8 cellular contexts compared by ENCODE assay signal in genomic region chr15:44289352-44289790, GRCh38. TPM values are rescaled to one million over a fixed set of nuclear protein-coding genes. Genes with fewer than 3 reads are reported as not detected.
DNase-seq lines count a peak whose midpoint lies in the region; ATAC-seq and TF ChIP-seq lines count a peak whose summit lies in the region.

No MANE protein-coding gene starts in this region.

- CTCF ChIA-PET in activated naive CD4-positive, alpha-beta T cell treated with anti-CD3 and anti-CD28 coated beads, Interleukin-2, amount 10 ng/mL, durations not matched to agents 7 days and 5 days (lab: Charles Lee) = interaction anchor here (0.7 to 2.2 kb wide), 5 partner anchors 9 to 256 kb away, joined by 3 to 9 read pairs (median 4); partner anchors contain the start of gene CTDSPL2
- CTCF ChIA-PET in activated CD8-positive, alpha-beta T cell treated with anti-CD3 and anti-CD28 coated beads for 36 hours (lab: Charles Lee) = interaction anchor here (0.9 to 1.9 kb wide), 7 partner anchors 9 to 385 kb away, joined by 3 to 11 read pairs (median 4); partner anchors contain the start of gene CTDSPL2

- POLR2A ChIA-PET in activated CD8-positive, alpha-beta T cell treated with anti-CD3 and anti-CD28 coated beads for 36 hours (lab: Charles Lee) = interaction anchor here (0.7 to 2.0 kb wide), 6 partner anchors 17 to 256 kb away, joined by 3 to 5 read pairs (median 4); partner anchors contain the start of gene CTDSPL2

- peaks cover 43% of the 10 kb centered on the region for H3K4me1 Mint-ChIP-seq in activated naive CD4-positive, alpha-beta T cell treated with anti-CD3 and anti-CD28 coated beads, Interleukin-2, amount 10 ng/mL, durations not matched to agents 7 days and 5 days
- peaks cover 39% of the 10 kb centered on the region for H3K4me1 Mint-ChIP-seq in activated CD8-positive, alpha-beta T cell treated with anti-CD3 and anti-CD28 coated beads for 36 hours (ENCODE audit: low read depth)
- peaks cover 52 to 54% of the 10 kb centered on the region in 2 donors for H3K4me1 Mint-ChIP-seq in immature natural killer cell

- no peak for DNase-seq in activated naive CD4-positive, alpha-beta T cell treated with anti-CD3 and anti-CD28 coated beads, Interleukin-2, amount 10 ng/mL, durations not matched to agents 7 days and 5 days
- no peak for DNase-seq in activated naive CD4-positive, alpha-beta T cell treated with anti-CD3 and anti-CD28 coated beads, Interleukin-2, amount 50 U/mL, for 16 hours
- DNase-seq in activated CD8-positive, alpha-beta T cell treated with anti-CD3 and anti-CD28 coated beads for 36 hours = peak; percentile 9
- DNase-seq in immature natural killer cell (no peak), substantia nigra (lab: John Stamatoyannopoulos, UW) (no peak), NCI-H2081 (lab: John Stamatoyannopoulos, UW) (no peak), T-helper 9 cell (no peak)

- peaks cover 2% of the 10 kb centered on the region for H3K9me3 Mint-ChIP-seq in activated naive CD4-positive, alpha-beta T cell treated with anti-CD3 and anti-CD28 coated beads, Interleukin-2, amount 10 ng/mL, durations not matched to agents 7 days and 5 days
- no peaks in the 10 kb centered on the region for H3K9me3 Mint-ChIP-seq in activated CD8-positive, alpha-beta T cell treated with anti-CD3 and anti-CD28 coated beads for 36 hours
- peaks cover 0 to 8% (median 3%) of the 10 kb centered on the region in 6 donors for H3K9me3 Mint-ChIP-seq in immature natural killer cell

- H3K27me3 Mint-ChIP-seq in activated naive CD4-positive, alpha-beta T cell treated with anti-CD3 and anti-CD28 coated beads, Interleukin-2, amount 10 ng/mL, durations not matched to agents 7 days and 5 days = peaks cover 6% of the 10 kb centered on the region
- no peaks in the 10 kb centered on the region for H3K27me3 Mint-ChIP-seq in activated CD8-positive, alpha-beta T cell treated with anti-CD3 and anti-CD28 coated beads for 36 hours
- peaks cover 26 to 34% (median 27%) of the 10 kb centered on the region in 3 donors for H3K27me3 Mint-ChIP-seq in immature natural killer cell (ENCODE audit: low read depth in 3 of 3)

- peak overlapping the region; percentile 90 for H3K4me3 Mint-ChIP-seq in activated naive CD4-positive, alpha-beta T cell treated with anti-CD3 and anti-CD28 coated beads, Interleukin-2, amount 10 ng/mL, durations not matched to agents 7 days and 5 days
- peak overlapping the region; percentile 95 for H3K4me3 Mint-ChIP-seq in activated CD8-positive, alpha-beta T cell treated with anti-CD3 and anti-CD28 coated beads for 36 hours
- peak overlapping the region; percentile 94 to 99 (median 95) for H3K4me3 Mint-ChIP-seq in immature natural killer cell

- no peak for ATAC-seq in activated CD8-positive, alpha-beta T cell treated with anti-CD3 and anti-CD28 coated beads for 36 hours
- ATAC-seq in HG02870 (IDR thresholded peaks at IDR 0.05; ENCODE audit: unreplicated experiment) = no peak

- H3K27ac Mint-ChIP-seq in activated naive CD4-positive, alpha-beta T cell treated with anti-CD3 and anti-CD28 coated beads, Interleukin-2, amount 10 ng/mL, durations not matched to agents 7 days and 5 days = peak overlapping the region; percentile 38
- peak overlapping the region; percentile 72 for H3K27ac Mint-ChIP-seq in activated CD8-positive, alpha-beta T cell treated with anti-CD3 and anti-CD28 coated beads for 36 hours
- H3K27ac Mint-ChIP-seq in immature natural killer cell = peak overlapping the region; percentile 73 to 100 (median 83)

- H3K36me3 Mint-ChIP-seq in activated naive CD4-positive, alpha-beta T cell treated with anti-CD3 and anti-CD28 coated beads, Interleukin-2, amount 10 ng/mL, durations not matched to agents 7 days and 5 days = peaks cover 18% of the 10 kb centered on the region
- peaks cover 21% of the 10 kb centered on the region for H3K36me3 Mint-ChIP-seq in activated CD8-positive, alpha-beta T cell treated with anti-CD3 and anti-CD28 coated beads for 36 hours (ENCODE audit: low read depth)
- peaks cover 0 to 7% (median 4%) of the 10 kb centered on the region in 3 donors for H3K36me3 Mint-ChIP-seq in immature natural killer cell

- no peak for TF ChIP-seq CTCF in activated CD8-positive, alpha-beta T cell treated with anti-CD3 and anti-CD28 coated beads for 36 hours (IDR thresholded peaks at IDR 0.05)

- intact Hi-C loops in activated CD8-positive, alpha-beta T cell treated with anti-CD3 and anti-CD28 coated beads for 36 hours (cut with micrococcal nuclease) = no loop called here

- H3K27ac ChIP-seq in substantia nigra (ENCODE audit: low read depth, low read length, poor library complexity, severe bottlenecking) = peak overlapping the region; percentile 94

RNA-seq across cellular contexts. Expression of gene GOLM2, which starts 0.9 kb away (rescaled TPM):
- total RNA-seq in activated CD8-positive, alpha-beta T cell treated with anti-CD3 and anti-CD28 coated beads for 36 hours = 10 to 100 TPM; 23.5 to 24.7 TPM
- 10 to 100 TPM; 48.8 to 63.9 (median 49.2) TPM for polyA plus RNA-seq in immature natural killer cell
